11 cellular contexts compared by ENCODE assay signal in the genomic region with DNA sequence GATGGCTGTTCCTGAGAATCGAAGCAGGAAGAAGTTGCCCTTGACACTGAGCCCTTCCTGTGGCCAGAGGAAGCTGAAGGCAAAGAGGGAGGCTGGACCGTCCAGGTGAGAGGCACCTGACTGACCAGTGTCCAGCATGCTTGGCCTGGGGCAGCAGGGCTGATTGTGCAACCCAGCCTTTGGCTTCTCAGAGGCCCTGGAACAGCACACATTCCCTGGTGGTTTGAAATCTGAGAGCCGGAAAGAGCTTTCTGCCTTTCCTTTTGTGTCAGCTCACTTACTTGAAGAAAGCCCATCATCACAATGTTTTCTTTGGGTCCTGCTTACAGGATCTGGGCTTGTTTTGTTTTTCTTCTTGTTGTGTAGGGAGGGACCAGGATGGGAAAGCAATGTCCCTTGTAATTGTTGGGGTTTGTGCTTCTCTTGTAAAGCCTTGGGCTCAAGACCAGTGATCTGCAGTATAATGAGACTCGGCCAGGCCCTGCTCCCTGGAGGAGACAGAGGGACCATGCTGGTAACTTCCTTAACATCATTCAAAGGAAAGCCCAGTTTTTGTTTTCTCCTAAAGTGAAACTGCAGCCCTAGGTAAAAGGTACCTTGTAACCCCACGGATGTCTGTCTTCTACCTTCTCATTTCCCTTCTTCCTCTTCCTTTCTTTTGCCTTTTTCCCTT.
A peak's percentile ranks its signal among the peaks of the same experiment; 100 is the strongest.
DNase-seq lines count a peak whose midpoint lies in the region; ATAC-seq and TF ChIP-seq lines count a peak whose summit lies in the region.
"Had no signal": no experiment of that assay in that cellular context is flagged by ENCODE, and none has a peak within 500 bp of the region (broad histone marks: within the 10 kb centered on the region; RNA-seq: fewer than 3 reads in every experiment).

No MANE protein-coding gene starts in this region.

- TF ChIP-seq EP300 in suprapubic skin (IDR thresholded peaks at IDR 0.05), result no peak

- H4K20me1 ChIP-seq in GM23248 (ENCODE audit: insufficient read depth), result no peaks in the 10 kb centered on the region

- no peak for TF ChIP-seq POLR2A in suprapubic skin (IDR thresholded peaks at IDR 0.05)

- 43% methylated on average over 5 of the region's 5 CpGs for WGBS in GM23248 (ENCODE audit: low coverage in 1 of 2, low lambda C conversion rate in 2 of 2, missing lambda C conversion rate in 2 of 2), 2 experiments
- WGBS in liver, result 64% methylated on average over 5 of the region's 5 CpGs
- 78% methylated on average over 5 of the region's 5 CpGs for WGBS in suprapubic skin

- no peak overlapping the region for H2AFZ ChIP-seq in GM23248

- H3K4me2 ChIP-seq in GM23248 (ENCODE audit: unreplicated experiment), result peak overlapping the region; percentile 48

- H3K4me1 ChIP-seq in GM23248 (ENCODE audit: insufficient read depth), result peaks cover 49% of the 10 kb centered on the region
- peaks cover 0 to 6% (median 0%) of the 10 kb centered on the region in 4 donors for H3K4me1 ChIP-seq in liver (ENCODE audit: control insufficient read depth in 4 of 4, insufficient read depth in 4 of 4, low read length in 3 of 4)
- H3K4me1 ChIP-seq in suprapubic skin, result peaks cover 15% of the 10 kb centered on the region

- H3K27ac ChIP-seq in GM23248, result peak overlapping the region; percentile 66
- no peak overlapping the region for H3K27ac ChIP-seq in liver (ENCODE audit: low read depth in 1 of 2, low read length in 2 of 2)
- peak overlapping the region; percentile 63 for H3K27ac ChIP-seq in suprapubic skin

- H3K9me3 ChIP-seq in GM23248 (ENCODE audit: low read depth), result no peaks in the 10 kb centered on the region
- no peaks in the 10 kb centered on the region for H3K9me3 ChIP-seq in liver (ENCODE audit: control insufficient read depth in 4 of 4, low read length in 3 of 4)
- H3K9me3 ChIP-seq in suprapubic skin, result no peaks in the 10 kb centered on the region

- no peak overlapping the region for H3K4me3 ChIP-seq in GM23248
- no peak overlapping the region for H3K4me3 ChIP-seq in liver (ENCODE audit: low read depth in 1 of 3, low read length in 3 of 3)
- H3K4me3 ChIP-seq in suprapubic skin, result no peak overlapping the region

- H3K36me3 ChIP-seq in GM23248 (ENCODE audit: low read depth) (no peaks in the 10 kb centered on the region), liver (ENCODE audit: control insufficient read depth in 4 of 4, insufficient read depth in 3 of 4, low read depth in 1 of 4, low read length in 3 of 4) (no peaks in the 10 kb centered on the region), suprapubic skin (no peaks in the 10 kb centered on the region)

- no peak for TF ChIP-seq CTCF in liver (IDR thresholded peaks at IDR 0.05; ENCODE audit: low read depth, low read length, missing input control)
- no peak for TF ChIP-seq CTCF in suprapubic skin (IDR thresholded peaks at IDR 0.05)

- ATAC-seq in GM18909 (IDR thresholded peaks at IDR 0.05; ENCODE audit: poor library complexity, unreplicated experiment) (no peak), GM21528 (IDR thresholded peaks at IDR 0.05; ENCODE audit: low FRiP score, unreplicated experiment) (no peak)

- peak overlapping the region; percentile 30 for H3K9ac ChIP-seq in GM23248
- no peak overlapping the region for H3K9ac ChIP-seq in liver (ENCODE audit: low read depth in 1 of 2, low read length in 2 of 2)

- H3K27me3 ChIP-seq in GM23248 (replicated peaks; ENCODE audit: insufficient read depth) (no peaks in the 10 kb centered on the region), liver (ENCODE audit: control insufficient read depth in 4 of 4, insufficient read depth in 4 of 4, low read length in 3 of 4) (peaks cover 0 to 2% (median 0%) of the 10 kb centered on the region in 4 donors), suprapubic skin (no peaks in the 10 kb centered on the region)

- no peak for TF ChIP-seq RAD21 in liver (IDR thresholded peaks at IDR 0.05)

- peak; percentile 76 for DNase-seq in GM23248
- DNase-seq in ecto neural progenitor cell (ENCODE audit: low spot score), result peak; percentile 50
- DNase-seq in suprapubic skin (ENCODE audit: low spot score in 2 of 2), result no peak
- no peak for DNase-seq in activated naive CD4-positive, alpha-beta T cell (lab: John Stamatoyannopoulos, UW)
- no peak for DNase-seq in NK-92 (lab: John Stamatoyannopoulos, UW; ENCODE audit: unreplicated experiment)
- DNase-seq: activated CD4-positive, alpha-beta T cell treated with anti-CD3 and anti-CD28 coated beads, Interleukin-2, amount 50 U/mL, for 4 hours; NCI-H524 treated with DMSO at 0.1 percent for 48 hours; stimulated activated naive CD4-positive, alpha-beta T cell had no signal

- H3K9me2 ChIP-seq in GM23248 (ENCODE audit: insufficient read depth), result no peaks in the 10 kb centered on the region

- H3K79me2 ChIP-seq in GM23248 (ENCODE audit: insufficient read depth), result no peaks in the 10 kb centered on the region

- in situ Hi-C loops in GM23248 (cut with MboI), result loop anchor here (10.0 kb wide), 1 partner anchor 246 kb away; a partner anchor contains a TSS

- H3F3A ChIP-seq in GM23248 (ENCODE audit: insufficient read depth), result peaks cover 41% of the 10 kb centered on the region

TF ChIP-seq in liver, 16 proteins besides CTCF, POLR2A, EP300 and RAD21:
- TF ChIP-seq, protein P1, sequence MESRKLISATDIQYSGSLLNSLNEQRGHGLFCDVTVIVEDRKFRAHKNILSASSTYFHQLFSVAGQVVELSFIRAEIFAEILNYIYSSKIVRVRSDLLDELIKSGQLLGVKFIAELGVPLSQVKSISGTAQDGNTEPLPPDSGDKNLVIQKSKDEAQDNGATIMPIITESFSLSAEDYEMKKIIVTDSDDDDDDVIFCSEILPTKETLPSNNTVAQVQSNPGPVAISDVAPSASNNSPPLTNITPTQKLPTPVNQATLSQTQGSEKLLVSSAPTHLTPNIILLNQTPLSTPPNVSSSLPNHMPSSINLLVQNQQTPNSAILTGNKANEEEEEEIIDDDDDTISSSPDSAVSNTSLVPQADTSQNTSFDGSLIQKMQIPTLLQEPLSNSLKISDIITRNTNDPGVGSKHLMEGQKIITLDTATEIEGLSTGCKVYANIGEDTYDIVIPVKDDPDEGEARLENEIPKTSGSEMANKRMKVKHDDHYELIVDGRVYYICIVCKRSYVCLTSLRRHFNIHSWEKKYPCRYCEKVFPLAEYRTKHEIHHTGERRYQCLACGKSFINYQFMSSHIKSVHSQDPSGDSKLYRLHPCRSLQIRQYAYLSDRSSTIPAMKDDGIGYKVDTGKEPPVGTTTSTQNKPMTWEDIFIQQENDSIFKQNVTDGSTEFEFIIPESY (IDR thresholded peaks at IDR 0.05), result no peak
- TF ChIP-seq FOXA1 (IDR thresholded peaks at IDR 0.05) (no peak), HNF4A (conservative IDR thresholded peaks at IDR 0.05) (peak; percentile 13 to 68), HNF4G (IDR thresholded peaks at IDR 0.05) (no peak), GABPA (IDR thresholded peaks at IDR 0.05 in 1 of 2, conservative IDR thresholded peaks at IDR 0.05 in 1 of 2) (no peak), FOXA2 (IDR thresholded peaks at IDR 0.05) (no peak), RXRA (IDR thresholded peaks at IDR 0.05) (peak in 1 of 2 donors; percentile 24), TAF1 (conservative IDR thresholded peaks at IDR 0.05) (no peak)
- TF ChIP-seq, protein P2, sequence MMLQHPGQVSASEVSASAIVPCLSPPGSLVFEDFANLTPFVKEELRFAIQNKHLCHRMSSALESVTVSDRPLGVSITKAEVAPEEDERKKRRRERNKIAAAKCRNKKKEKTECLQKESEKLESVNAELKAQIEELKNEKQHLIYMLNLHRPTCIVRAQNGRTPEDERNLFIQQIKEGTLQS (IDR thresholded peaks at IDR 0.05), result no peak
- TF ChIP-seq, protein P3, sequence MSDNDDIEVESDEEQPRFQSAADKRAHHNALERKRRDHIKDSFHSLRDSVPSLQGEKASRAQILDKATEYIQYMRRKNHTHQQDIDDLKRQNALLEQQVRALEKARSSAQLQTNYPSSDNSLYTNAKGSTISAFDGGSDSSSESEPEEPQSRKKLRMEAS (IDR thresholded peaks at IDR 0.05), result peak; percentile 16

Comparison
In these comparisons a context has a peak if more than half of its experiments do, and no peak if none do; other contexts are left out.
1. DNase-seq: peak in GM23248 (single experiment) and ecto neural progenitor cell (single experiment); none in suprapubic skin (0 of 2), activated naive CD4-positive, alpha-beta T cell (0 of 4) and NK-92 (single experiment).
2. H3K27ac ChIP-seq: peak in GM23248 (single experiment) and suprapubic skin (single experiment); none in liver (0 of 2).